10 cellular contexts compared by ENCODE assay signal in genomic region chr16:4935231-4935855, GRCh38. TPM values are rescaled to one million over a fixed set of nuclear protein-coding genes. Genes with fewer than 3 reads are reported as not detected.
A peak's percentile ranks its signal among the peaks of the same experiment; 100 is the strongest.
DNase-seq lines count a peak whose midpoint lies in the region; ATAC-seq and TF ChIP-seq lines count a peak whose summit lies in the region.
"Had no signal": no experiment of that assay in that cellular context is flagged by ENCODE, and none has a peak within 500 bp of the region (broad histone marks: within the 10 kb centered on the region; RNA-seq: fewer than 3 reads in every experiment).

No MANE protein-coding gene starts in this region.

- no peak for TF ChIP-seq EP300 in ovary (IDR thresholded peaks at IDR 0.05)

- 57 to 69% (median 58%) methylated on average over 15 to 19 of the region's 19 CpGs for WGBS in heart left ventricle, 4 donors
- 63 to 70% (median 69%) methylated on average over 19 of the region's 19 CpGs for WGBS in ovary, 3 donors

- peaks cover 72% of the 10 kb centered on the region for H3K27me3 Mint-ChIP-seq in activated naive CD4-positive, alpha-beta T cell treated with anti-CD3 and anti-CD28 coated beads, Interleukin-2, amount 10 ng/mL, durations not matched to agents 7 days and 5 days

- no peak overlapping the region for H3K4me3 Mint-ChIP-seq in activated naive CD4-positive, alpha-beta T cell treated with anti-CD3 and anti-CD28 coated beads, Interleukin-2, amount 10 ng/mL, durations not matched to agents 7 days and 5 days

- H3K36me3 Mint-ChIP-seq in activated naive CD4-positive, alpha-beta T cell treated with anti-CD3 and anti-CD28 coated beads, Interleukin-2, amount 10 ng/mL, durations not matched to agents 7 days and 5 days, result no peaks in the 10 kb centered on the region
- H3K36me3 Mint-ChIP-seq: CD4-positive, alpha-beta memory T cell had no signal

- DNase-seq in AG09319 (ENCODE audit: extremely low read depth, low read depth) (peak; percentile 84), RWPE1 (ENCODE audit: low spot score) (peak; percentile 46), heart left ventricle (peak; percentile 62 to 93 (median 89)), ovary (peak; percentile 55 to 87 (median 75)), GM13976 (ENCODE audit: low spot score) (no peak), NCI-H524 treated with DMSO at 0.1 percent for 48 hours (lab: John Stamatoyannopoulos, UW) (no peak)
- DNase-seq in activated naive CD4-positive, alpha-beta T cell treated with anti-CD3 and anti-CD28 coated beads, Interleukin-2, amount 10 ng/mL, durations not matched to agents 7 days and 5 days, result no peak
- DNase-seq: CD4-positive, alpha-beta memory T cell; cortex of kidney had no signal

- no peak overlapping the region for H3K27ac Mint-ChIP-seq in activated naive CD4-positive, alpha-beta T cell treated with anti-CD3 and anti-CD28 coated beads, Interleukin-2, amount 10 ng/mL, durations not matched to agents 7 days and 5 days
- H3K27ac Mint-ChIP-seq: CD4-positive, alpha-beta memory T cell had no signal

- H3K27ac ChIP-seq in RWPE1 (peak overlapping the region; percentile 100), heart left ventricle (peak overlapping the region in 5 of 12 donors; percentile 15 to 61 (median 24)), ovary (no peak overlapping the region)

- CTCF ChIA-PET in RWPE1 (lab: Yijun Ruan, JAX), result interaction anchor here (1.2 to 1.7 kb wide), 7 partner anchors 9 to 61 kb away, joined by 4 to 6 read pairs (median 4); no protein-coding TSS in a partner anchor
- CTCF ChIA-PET in activated naive CD4-positive, alpha-beta T cell treated with anti-CD3 and anti-CD28 coated beads, Interleukin-2, amount 10 ng/mL, durations not matched to agents 7 days and 5 days (lab: Charles Lee), result interaction anchor here (1.0 kb wide), 1 partner anchor 20 kb away, joined by 3 read pairs; no protein-coding TSS in a partner anchor

- intact Hi-C loops in heart left ventricle (cut with DNase I) (loop anchor here in 3 of 10 donors (5.0 kb wide), 3 partner anchors 43 to 83 kb away; no protein-coding TSS in a partner anchor), ovary (cut with DNase I) (loop anchor here in 1 of 4 donors (10.0 kb wide), 1 partner anchor 81 kb away; no protein-coding TSS in a partner anchor)

- H3K4me1 ChIP-seq in heart left ventricle, result peaks cover 0 to 29% (median 13%) of the 10 kb centered on the region in 12 donors
- no peaks in the 10 kb centered on the region for H3K4me1 ChIP-seq in ovary (ENCODE audit: insufficient read depth)

- no peak for TF ChIP-seq POLR2A in heart left ventricle (IDR thresholded peaks at IDR 0.05)
- no peak for TF ChIP-seq POLR2A in ovary (IDR thresholded peaks at IDR 0.05)

- in situ Hi-C loops in GM13976 (cut with MboI; ENCODE audit: low sequenced_read_pairs, unreplicated experiment), result no loop called here

- peaks cover 8% of the 10 kb centered on the region for H3K4me1 Mint-ChIP-seq in activated naive CD4-positive, alpha-beta T cell treated with anti-CD3 and anti-CD28 coated beads, Interleukin-2, amount 10 ng/mL, durations not matched to agents 7 days and 5 days

- POLR2A ChIA-PET in RWPE1 (lab: Yijun Ruan, JAX; ENCODE audit: low non-redundant PET), result interaction anchor here (1.2 kb wide), 1 partner anchor 10 kb away, joined by 4 read pairs; no protein-coding TSS in a partner anchor

- ATAC-seq in heart left ventricle, result peak; percentile 91 to 94 (median 92)
- no peak for ATAC-seq in HG03135 (IDR thresholded peaks at IDR 0.05; ENCODE audit: unreplicated experiment)

- no peak for TF ChIP-seq CTCF in AG09319 (IDR thresholded peaks at IDR 0.05; ENCODE audit: low read depth, low read length)
- TF ChIP-seq CTCF in RWPE1 (conservative IDR thresholded peaks at IDR 0.05; ENCODE audit: low read depth), result no peak
- no peak for TF ChIP-seq CTCF in heart left ventricle (IDR thresholded peaks at IDR 0.05)
- TF ChIP-seq CTCF in ovary (IDR thresholded peaks at IDR 0.05), result no peak
- TF ChIP-seq CTCF in GM13976 (IDR thresholded peaks at IDR 0.05; ENCODE audit: borderline replicate concordance, control extremely low read depth, extremely low read depth, insufficient read depth, missing control alignments), result no peak

- H3K27me3 ChIP-seq in heart left ventricle, result peaks cover 0 to 40% (median 5%) of the 10 kb centered on the region in 9 donors
- no peaks in the 10 kb centered on the region for H3K27me3 ChIP-seq in ovary

- no peaks in the 10 kb centered on the region for H3K9me3 ChIP-seq in heart left ventricle
- no peaks in the 10 kb centered on the region for H3K9me3 ChIP-seq in ovary

- peak overlapping the region in 7 of 12 donors; percentile 38 to 63 (median 59) for H3K4me3 ChIP-seq in heart left ventricle
- H3K4me3 ChIP-seq in ovary, result peak overlapping the region; percentile 47

- H3K36me3 ChIP-seq in heart left ventricle (no peaks in the 10 kb centered on the region), ovary (no peaks in the 10 kb centered on the region)

- H3K9me3 Mint-ChIP-seq in activated naive CD4-positive, alpha-beta T cell treated with anti-CD3 and anti-CD28 coated beads, Interleukin-2, amount 10 ng/mL, durations not matched to agents 7 days and 5 days, result no peaks in the 10 kb centered on the region
- H3K9me3 Mint-ChIP-seq: CD4-positive, alpha-beta memory T cell had no signal

RNA-seq across cellular contexts. Expression of gene PPL, which starts 1.6 kb away (rescaled TPM):
- total RNA-seq in heart left ventricle, result 10 to 100 TPM in 3 of 9 donors, 1 to 10 TPM in 6; 6.4 to 23.8 (median 8.3) TPM
- 1 to 10 TPM; 4.3 to 5.1 TPM for polyA plus RNA-seq in heart left ventricle
- total RNA-seq in ovary, result 10 to 100 TPM in 4 of 7 donors, 1 to 10 TPM in 3; 6.9 to 37.8 (median 17.4) TPM
- 1 to 10 TPM; 4.2 to 5.3 TPM for polyA plus RNA-seq in ovary
- total RNA-seq: CD4-positive, alpha-beta memory T cell had no signal

RNA-seq across cellular contexts. Expression of gene SEC14L5, which starts 22.8 kb away (rescaled TPM):
- total RNA-seq in heart left ventricle, result 10 to 100 TPM in 5 of 9 donors, 1 to 10 TPM in 4; 1.6 to 25.4 (median 11.6) TPM
- polyA plus RNA-seq in heart left ventricle, result 1 to 10 TPM in 1 of 2 donors, under 1 TPM in 1; 0.11 to 5.0 TPM
- total RNA-seq in ovary, result under 1 TPM; 0.11 to 0.87 (median 0.38) TPM
- polyA plus RNA-seq in ovary, result 1 to 10 TPM in 1 of 2 donors, under 1 TPM in 1; 0.38 to 1.5 TPM
- total RNA-seq: CD4-positive, alpha-beta memory T cell had no signal
- polyA plus RNA-seq: CD4-positive, alpha-beta memory T cell had no signal

Comparison
In these comparisons a context has a peak if more than half of its experiments do, and no peak if none do; other contexts are left out.
1. DNase-seq: peak in AG09319 (single experiment), RWPE1 (single experiment), heart left ventricle (5 of 5) and ovary (5 of 5); none in activated naive CD4-positive, alpha-beta T cell treated with anti-CD3 and anti-CD28 coated beads, Interleukin-2, amount 10 ng/mL, durations not matched to agents 7 days and 5 days (single experiment), GM13976 (single experiment) and NCI-H524 treated with DMSO at 0.1 percent for 48 hours (single experiment).